Comparison of ENCODE assay signal across 13 cellular contexts in genomic region chr7:113730309-113730955, GRCh38.
DNase-seq lines count a peak whose midpoint lies in the region; ATAC-seq, FAIRE-seq and TF ChIP-seq lines count a peak whose summit lies in the region.
"Had no signal": no experiment of that assay in that cellular context is flagged by ENCODE, and none has a peak within 500 bp of the region (broad histone marks: within the 10 kb centered on the region; RNA-seq: fewer than 3 reads in every experiment).

No MANE protein-coding gene starts in this region.

- FAIRE-seq in H54 (lab: Jason Lieb, UNC), result peak; percentile 84

- DNase-seq in H54 (ENCODE audit: insufficient read length, low spot score), result peak; percentile 4
- DNase-seq in SW480 (ENCODE audit: low spot score), result peak; percentile 20
- peak; percentile 39 for DNase-seq in fibroblast of pulmonary artery (ENCODE audit: low read depth)
- no peak for DNase-seq in stimulated activated effector memory CD8-positive, alpha-beta T cell treated with anti-CD3 and anti-CD28 coated beads, Interleukin-12 subunit alpha, Interleukin-12 subunit beta, amount 100 ng/mL, for 72 hours (ENCODE audit: low spot score in 2 of 2)
- DNase-seq in NCI-H1048 (lab: John Stamatoyannopoulos, UW), result no peak
- no peak for DNase-seq in NCI-H345 (lab: John Stamatoyannopoulos, UW)
- DNase-seq in NCI-H1694 (lab: John Stamatoyannopoulos, UW), result no peak
- DNase-seq: adrenal gland, DND-41, naive B cell, NCI-H446, transverse colon had no signal

- TF ChIP-seq POLR2A in H54 (IDR thresholded peaks at IDR 0.05; ENCODE audit: low read depth, low read length), result no peak

- H3K4me3 Mint-ChIP-seq in stimulated activated effector memory CD8-positive, alpha-beta T cell treated with anti-CD3 and anti-CD28 coated beads, Interleukin-12 subunit alpha, Interleukin-12 subunit beta, amount 100 ng/mL, for 72 hours, result no peak overlapping the region
- H3K4me3 Mint-ChIP-seq: naive B cell had no signal

- H3K36me3 Mint-ChIP-seq in stimulated activated effector memory CD8-positive, alpha-beta T cell treated with anti-CD3 and anti-CD28 coated beads, Interleukin-12 subunit alpha, Interleukin-12 subunit beta, amount 100 ng/mL, for 72 hours, result no peaks in the 10 kb centered on the region
- H3K36me3 Mint-ChIP-seq: naive B cell had no signal

- H3K4me3 ChIP-seq in fibroblast of pulmonary artery (replicated peaks; ENCODE audit: low read depth, low read length), result no peak overlapping the region
- H3K4me3 ChIP-seq: adrenal gland, transverse colon had no signal

- no peak overlapping the region for H3K27ac Mint-ChIP-seq in stimulated activated effector memory CD8-positive, alpha-beta T cell treated with anti-CD3 and anti-CD28 coated beads, Interleukin-12 subunit alpha, Interleukin-12 subunit beta, amount 100 ng/mL, for 72 hours
- H3K27ac Mint-ChIP-seq: naive B cell had no signal

- H3K9me3 Mint-ChIP-seq in stimulated activated effector memory CD8-positive, alpha-beta T cell treated with anti-CD3 and anti-CD28 coated beads, Interleukin-12 subunit alpha, Interleukin-12 subunit beta, amount 100 ng/mL, for 72 hours, result no peaks in the 10 kb centered on the region

- no peaks in the 10 kb centered on the region for H3K4me1 Mint-ChIP-seq in stimulated activated effector memory CD8-positive, alpha-beta T cell treated with anti-CD3 and anti-CD28 coated beads, Interleukin-12 subunit alpha, Interleukin-12 subunit beta, amount 100 ng/mL, for 72 hours
- H3K4me1 Mint-ChIP-seq: naive B cell had no signal

- ATAC-seq in stimulated activated effector memory CD8-positive, alpha-beta T cell treated with anti-CD3 and anti-CD28 coated beads, Interleukin-12 subunit alpha, Interleukin-12 subunit beta, amount 100 ng/mL, for 72 hours, result peak; percentile 56
- no peak for ATAC-seq in GM18511 (IDR thresholded peaks at IDR 0.05; ENCODE audit: unreplicated experiment)

- no peak for TF ChIP-seq CTCF in fibroblast of pulmonary artery (IDR thresholded peaks at IDR 0.05; ENCODE audit: low read length, missing control alignments)

Comparison
In these comparisons a context has a peak if more than half of its experiments do, and no peak if none do; other contexts are left out.
1. DNase-seq: peak in H54 (single experiment), SW480 (single experiment) and fibroblast of pulmonary artery (single experiment); none in stimulated activated effector memory CD8-positive, alpha-beta T cell treated with anti-CD3 and anti-CD28 coated beads, Interleukin-12 subunit alpha, Interleukin-12 subunit beta, amount 100 ng/mL, for 72 hours (0 of 2), NCI-H1048 (single experiment), NCI-H345 (single experiment) and NCI-H1694 (single experiment).